Comparison of ENCODE assay signal across 8 cellular contexts in the genomic region with DNA sequence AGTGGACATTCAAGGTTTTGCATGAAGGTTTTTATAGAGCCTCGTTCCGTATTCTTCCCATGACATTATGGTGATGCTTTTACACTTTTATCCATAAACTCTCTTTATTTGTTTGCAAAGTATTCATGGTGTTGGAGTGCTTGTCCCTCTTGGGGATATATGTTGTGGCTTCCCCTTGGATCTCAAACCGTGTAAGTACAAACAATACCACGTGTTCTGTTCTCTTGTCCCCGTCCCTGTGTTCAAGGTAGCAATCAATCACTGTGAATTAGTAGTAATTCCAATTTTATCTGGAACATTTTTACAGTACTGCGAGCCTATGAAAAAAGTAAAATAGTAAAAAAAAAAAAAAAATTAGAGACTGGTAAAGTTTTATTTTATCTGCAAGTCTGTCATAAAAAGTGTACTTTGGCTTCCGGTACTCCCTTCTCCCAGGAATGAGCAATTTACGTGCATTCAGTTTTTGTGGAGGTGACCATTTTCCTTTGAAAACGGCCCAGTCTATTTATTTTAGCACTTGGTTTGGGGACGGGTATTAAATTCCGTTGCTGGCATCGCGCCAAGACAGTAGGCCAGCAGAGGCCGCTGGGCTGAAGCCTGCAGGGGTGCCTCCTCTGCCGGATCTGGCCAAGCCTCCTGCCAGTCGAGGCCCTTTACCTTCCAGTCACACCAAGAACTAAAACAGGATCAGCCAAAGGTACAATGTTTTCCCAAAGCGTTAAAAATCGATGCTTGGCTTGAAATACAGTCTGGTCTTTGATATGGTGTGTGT.
DNase-seq lines count a peak whose midpoint lies in the region; ATAC-seq and TF ChIP-seq lines count a peak whose summit lies in the region.

No MANE protein-coding gene starts in this region.

- no peaks in the 10 kb centered on the region for H3K79me2 ChIP-seq in GM23248 (ENCODE audit: insufficient read depth)
- H3K79me2 ChIP-seq in mesendoderm (ENCODE audit: control insufficient read depth, insufficient read depth, low read length), result no peaks in the 10 kb centered on the region

- H4K20me1 ChIP-seq in GM23248 (ENCODE audit: insufficient read depth), result no peaks in the 10 kb centered on the region

- H3K4ac ChIP-seq in mesendoderm (ENCODE audit: low read depth, low read length), result no peak overlapping the region

- no peaks in the 10 kb centered on the region for H3K9me2 ChIP-seq in GM23248 (ENCODE audit: insufficient read depth)

- no peak overlapping the region for H4K5ac ChIP-seq in mesendoderm (ENCODE audit: low read length)

- no peak overlapping the region for H2BK15ac ChIP-seq in mesendoderm (replicated peaks; ENCODE audit: low read depth)

- CTCF ChIA-PET in activated CD4-positive, alpha-beta memory T cell treated with anti-CD3 and anti-CD28 coated beads, Interleukin-2, amount 10 ng/mL, durations not matched to agents 7 days and 5 days (lab: Charles Lee), result no interaction called here

- DNase-seq in AML-193 (lab: John Stamatoyannopoulos, UW) (peak; percentile 13 to 48), GM23248 (peak; percentile 85), NCI-H460 (ENCODE audit: extremely low read depth, low read depth) (peak; percentile 54), erythroblast (lab: John Stamatoyannopoulos, UW) (peak; percentile 85 to 89), mesendoderm (peak; percentile 83)
- peak; percentile 25 for DNase-seq in activated CD4-positive, alpha-beta memory T cell treated with anti-CD3 and anti-CD28 coated beads, Interleukin-2, amount 10 ng/mL, durations not matched to agents 7 days and 5 days

- no peak overlapping the region for H2BK5ac ChIP-seq in mesendoderm (ENCODE audit: low read length)

- 0 out of 2 replicates have a peak overlapping the region, but pooled peaks have one; percentile 6 for H3K9ac ChIP-seq in GM23248
- H3K9ac ChIP-seq in mesendoderm (ENCODE audit: low read length), result peak overlapping the region; percentile 34

- H3F3A ChIP-seq in GM23248 (ENCODE audit: insufficient read depth), result no peaks in the 10 kb centered on the region

- H4K8ac ChIP-seq in mesendoderm (ENCODE audit: low read depth, low read length), result no peak overlapping the region

- H3K79me1 ChIP-seq in mesendoderm (ENCODE audit: low read length), result no peaks in the 10 kb centered on the region

- H3K4me1 ChIP-seq in GM23248 (ENCODE audit: insufficient read depth) (peaks cover 6% of the 10 kb centered on the region; the same call in 1 of the 2 replicates), mesendoderm (ENCODE audit: control insufficient read depth, low read depth, low read length) (no peaks in the 10 kb centered on the region)

- H3K27ac ChIP-seq in GM23248, result no peak overlapping the region
- no peak overlapping the region for H3K27ac ChIP-seq in mesendoderm (ENCODE audit: low read depth, low read length)

- peaks cover 3% of the 10 kb centered on the region for H3K4me1 Mint-ChIP-seq in activated CD4-positive, alpha-beta memory T cell treated with anti-CD3 and anti-CD28 coated beads, Interleukin-2, amount 10 ng/mL, durations not matched to agents 7 days and 5 days
- no peaks in the 10 kb centered on the region for H3K4me1 Mint-ChIP-seq in stimulated activated memory B cell treated with anti-CD40 and anti-IgM and Interleukin-4, amounts not matched to agents 10 μg/mL and 1 μg/mL and 100 μg/mL, for 72 hours

- H3K4me3 ChIP-seq in GM23248 (peak overlapping the region; percentile 64), mesendoderm (ENCODE audit: low read length) (no peak overlapping the region)

- H3K27me3 ChIP-seq in GM23248 (replicated peaks; ENCODE audit: insufficient read depth) (no peaks in the 10 kb centered on the region), mesendoderm (ENCODE audit: insufficient read depth, low read length, poor library complexity) (no peaks in the 10 kb centered on the region)

- no peak overlapping the region for H3K27ac Mint-ChIP-seq in activated CD4-positive, alpha-beta memory T cell treated with anti-CD3 and anti-CD28 coated beads, Interleukin-2, amount 10 ng/mL, durations not matched to agents 7 days and 5 days
- no peak overlapping the region for H3K27ac Mint-ChIP-seq in stimulated activated memory B cell treated with anti-CD40 and anti-IgM and Interleukin-4, amounts not matched to agents 10 μg/mL and 1 μg/mL and 100 μg/mL, for 72 hours

- peak overlapping the region; percentile 90 for H3K4me2 ChIP-seq in GM23248 (ENCODE audit: unreplicated experiment)
- H3K4me2 ChIP-seq in mesendoderm (ENCODE audit: low read length), result peak overlapping the region; percentile 85

- no peak for ATAC-seq in stimulated activated memory B cell treated with anti-CD40 and anti-IgM and Interleukin-4, amounts not matched to agents 10 μg/mL and 1 μg/mL and 100 μg/mL, for 72 hours
- ATAC-seq in GM21381 (IDR thresholded peaks at IDR 0.05; ENCODE audit: unreplicated experiment), result no peak

- peak overlapping the region; percentile 67 for H3K56ac ChIP-seq in mesendoderm (ENCODE audit: low read length)

- 18 to 19% methylated on average over 18 of the region's 18 CpGs for WGBS in GM23248 (ENCODE audit: low coverage in 1 of 2, low lambda C conversion rate in 2 of 2, missing lambda C conversion rate in 2 of 2), 2 experiments
- no CpG with 5 or more reads among the region's 18 CpGs for WGBS in mesendoderm (ENCODE audit: extremely low coverage, insufficient coverage, low lambda C conversion rate)

- H3K4me3 Mint-ChIP-seq in activated CD4-positive, alpha-beta memory T cell treated with anti-CD3 and anti-CD28 coated beads, Interleukin-2, amount 10 ng/mL, durations not matched to agents 7 days and 5 days, result no peak overlapping the region
- peak overlapping the region; percentile 31 for H3K4me3 Mint-ChIP-seq in stimulated activated memory B cell treated with anti-CD40 and anti-IgM and Interleukin-4, amounts not matched to agents 10 μg/mL and 1 μg/mL and 100 μg/mL, for 72 hours

- in situ Hi-C loops in GM23248 (cut with MboI), result no loop called here

- no peaks in the 10 kb centered on the region for H3K36me3 Mint-ChIP-seq in activated CD4-positive, alpha-beta memory T cell treated with anti-CD3 and anti-CD28 coated beads, Interleukin-2, amount 10 ng/mL, durations not matched to agents 7 days and 5 days (ENCODE audit: low read depth)
- H3K36me3 Mint-ChIP-seq in stimulated activated memory B cell treated with anti-CD40 and anti-IgM and Interleukin-4, amounts not matched to agents 10 μg/mL and 1 μg/mL and 100 μg/mL, for 72 hours, result no peaks in the 10 kb centered on the region

- peak overlapping the region; percentile 85 for H2AFZ ChIP-seq in GM23248

- H3K23ac ChIP-seq in mesendoderm (ENCODE audit: low read length), result no peak overlapping the region

- H3K27me3 Mint-ChIP-seq in activated CD4-positive, alpha-beta memory T cell treated with anti-CD3 and anti-CD28 coated beads, Interleukin-2, amount 10 ng/mL, durations not matched to agents 7 days and 5 days, result peaks cover 15% of the 10 kb centered on the region
- peaks cover 31% of the 10 kb centered on the region for H3K27me3 Mint-ChIP-seq in stimulated activated memory B cell treated with anti-CD40 and anti-IgM and Interleukin-4, amounts not matched to agents 10 μg/mL and 1 μg/mL and 100 μg/mL, for 72 hours

- no peak overlapping the region for H2AK5ac ChIP-seq in mesendoderm (ENCODE audit: low read length)

- H3K9me3 ChIP-seq in GM23248 (ENCODE audit: low read depth), result no peaks in the 10 kb centered on the region

- POLR2A ChIA-PET in activated CD4-positive, alpha-beta memory T cell treated with anti-CD3 and anti-CD28 coated beads, Interleukin-2, amount 10 ng/mL, durations not matched to agents 7 days and 5 days (lab: Charles Lee), result no interaction called here

- no peak for TF ChIP-seq POLR2A in erythroblast (IDR thresholded peaks at IDR 0.05; ENCODE audit: low read length)

- no peak overlapping the region for H3K18ac ChIP-seq in mesendoderm (ENCODE audit: low read length)

- H3K9me3 Mint-ChIP-seq in activated CD4-positive, alpha-beta memory T cell treated with anti-CD3 and anti-CD28 coated beads, Interleukin-2, amount 10 ng/mL, durations not matched to agents 7 days and 5 days, result no peaks in the 10 kb centered on the region
- no peaks in the 10 kb centered on the region for H3K9me3 Mint-ChIP-seq in stimulated activated memory B cell treated with anti-CD40 and anti-IgM and Interleukin-4, amounts not matched to agents 10 μg/mL and 1 μg/mL and 100 μg/mL, for 72 hours

- no peaks in the 10 kb centered on the region for H3K36me3 ChIP-seq in GM23248 (ENCODE audit: low read depth)
- no peaks in the 10 kb centered on the region for H3K36me3 ChIP-seq in mesendoderm (ENCODE audit: control insufficient read depth, insufficient read depth, low read length)

- H2BK120ac ChIP-seq in mesendoderm (ENCODE audit: low read depth, low read length), result no peak overlapping the region

Comparison
In these comparisons a context has a peak if more than half of its experiments do, and no peak if none do; other contexts are left out.
1. DNase-seq: peak in every context shown above with its lines; median percentile 87 in erythroblast; 85 in GM23248; 83 in mesendoderm; 54 in NCI-H460; 30 in AML-193; 25 in activated CD4-positive, alpha-beta memory T cell treated with anti-CD3 and anti-CD28 coated beads, Interleukin-2, amount 10 ng/mL, durations not matched to agents 7 days and 5 days.